14 cellular contexts compared by ENCODE assay signal in the genomic region with DNA sequence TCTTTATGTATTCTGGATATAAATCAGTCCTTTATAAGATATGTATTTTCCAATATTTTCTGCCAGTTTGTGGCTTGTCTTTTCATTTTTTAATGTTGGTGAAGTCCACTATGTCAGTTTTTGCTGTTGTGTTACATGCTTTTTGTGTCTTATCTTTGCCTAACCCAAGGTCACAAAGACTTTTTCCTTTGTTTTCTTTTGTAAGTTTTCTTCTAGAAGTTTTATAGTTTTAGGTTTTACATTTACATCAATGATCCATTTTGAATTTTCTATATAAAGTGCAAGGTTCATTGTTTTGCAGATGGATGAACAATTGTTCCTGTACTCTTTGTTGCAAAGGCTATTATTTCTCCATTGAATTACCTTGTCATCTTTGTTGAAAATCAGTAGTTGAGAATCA.
A peak's percentile ranks its signal among the peaks of the same experiment; 100 is the strongest.
DNase-seq lines count a peak whose midpoint lies in the region; ATAC-seq and TF ChIP-seq lines count a peak whose summit lies in the region.
"Had no signal": no experiment of that assay in that cellular context is flagged by ENCODE, and none has a peak within 500 bp of the region (broad histone marks: within the 10 kb centered on the region; RNA-seq: fewer than 3 reads in every experiment).

No MANE protein-coding gene starts in this region.

- no peaks in the 10 kb centered on the region for H3K27me3 Mint-ChIP-seq in stimulated activated naive CD8-positive, alpha-beta T cell treated with anti-CD3 and anti-CD28 coated beads, Interleukin-15, Interleukin-2, amounts not matched to agents 100 ng/mL and 50 ng/mL, for 24 hours
- no peaks in the 10 kb centered on the region for H3K27me3 Mint-ChIP-seq in stimulated activated naive CD8-positive, alpha-beta T cell treated with anti-CD3 and anti-CD28 coated beads, Interleukin-15, amount 100 ng/mL, for 72 hours
- no peaks in the 10 kb centered on the region for H3K27me3 Mint-ChIP-seq in activated B cell treated with CpG ODN at 0.5 μM for 24 hours
- no peaks in the 10 kb centered on the region for H3K27me3 Mint-ChIP-seq in stimulated activated memory B cell treated with anti-CD40 and anti-IgM and Interleukin-4, amounts not matched to agents 10 μg/mL and 1 μg/mL and 100 μg/mL, for 72 hours
- no peaks in the 10 kb centered on the region for H3K27me3 Mint-ChIP-seq in activated CD8-positive, alpha-beta memory T cell treated with anti-CD3 and anti-CD28 coated beads, Interleukin-2, amount 10 ng/mL, durations not matched to agents 7 days and 5 days

- TF ChIP-seq CTCF in activated B cell treated with CpG ODN at 0.5 μM for 24 hours (IDR thresholded peaks at IDR 0.05): no peak

- CTCF ChIA-PET in activated B cell treated with CpG ODN at 0.5 μM for 24 hours (lab: Charles Lee): interaction anchor here (0.8 to 1.4 kb wide), 5 partner anchors 11 to 82 kb away, joined by 3 to 4 read pairs (median 3); no protein-coding TSS in a partner anchor
- CTCF ChIA-PET in activated CD8-positive, alpha-beta memory T cell treated with anti-CD3 and anti-CD28 coated beads, Interleukin-2, amount 10 ng/mL, durations not matched to agents 7 days and 5 days (lab: Charles Lee): interaction anchor here (1.4 kb wide), 1 partner anchor 12 kb away, joined by 7 read pairs; no protein-coding TSS in a partner anchor

- intact Hi-C loops in activated B cell treated with CpG ODN at 0.5 μM for 24 hours (cut with micrococcal nuclease): no loop called here

- no peak for DNase-seq in stimulated activated naive CD8-positive, alpha-beta T cell treated with anti-CD3 and anti-CD28 coated beads, Interleukin-15, amount 100 ng/mL, for 72 hours
- DNase-seq in activated B cell treated with CpG ODN at 0.5 μM for 24 hours (no peak), SIG-M5 (lab: John Stamatoyannopoulos, UW) (no peak)
- DNase-seq in activated CD8-positive, alpha-beta memory T cell treated with anti-CD3 and anti-CD28 coated beads, Interleukin-2, amount 10 ng/mL, durations not matched to agents 7 days and 5 days: no peak
- DNase-seq: 8988T; Calu3; CD8-positive, alpha-beta T cell; DMS79 treated with DMSO at 0.1 percent for 48 hours; EL; GM23248 had no signal

- POLR2A ChIA-PET in activated B cell treated with CpG ODN at 0.5 μM for 24 hours (lab: Charles Lee): no interaction called here

- H3K4me3 Mint-ChIP-seq in stimulated activated naive CD8-positive, alpha-beta T cell treated with anti-CD3 and anti-CD28 coated beads, Interleukin-15, Interleukin-2, amounts not matched to agents 100 ng/mL and 50 ng/mL, for 24 hours: no peak overlapping the region
- H3K4me3 Mint-ChIP-seq in stimulated activated naive CD8-positive, alpha-beta T cell treated with anti-CD3 and anti-CD28 coated beads, Interleukin-15, amount 100 ng/mL, for 72 hours: no peak overlapping the region
- no peak overlapping the region for H3K4me3 Mint-ChIP-seq in activated B cell treated with CpG ODN at 0.5 μM for 24 hours
- H3K4me3 Mint-ChIP-seq in stimulated activated memory B cell treated with anti-CD40 and anti-IgM and Interleukin-4, amounts not matched to agents 10 μg/mL and 1 μg/mL and 100 μg/mL, for 72 hours: no peak overlapping the region
- H3K4me3 Mint-ChIP-seq in activated CD8-positive, alpha-beta memory T cell treated with anti-CD3 and anti-CD28 coated beads, Interleukin-2, amount 10 ng/mL, durations not matched to agents 7 days and 5 days: no peak overlapping the region
- H3K4me3 Mint-ChIP-seq: CD8-positive, alpha-beta T cell had no signal

- ATAC-seq in stimulated activated naive CD8-positive, alpha-beta T cell treated with anti-CD3 and anti-CD28 coated beads, Interleukin-15, amount 100 ng/mL, for 72 hours: no peak
- ATAC-seq in activated B cell treated with CpG ODN at 0.5 μM for 24 hours (ENCODE audit: low read depth) (no peak), HG03139 (IDR thresholded peaks at IDR 0.05; ENCODE audit: unreplicated experiment) (no peak)
- ATAC-seq in stimulated activated memory B cell treated with anti-CD40 and anti-IgM and Interleukin-4, amounts not matched to agents 10 μg/mL and 1 μg/mL and 100 μg/mL, for 72 hours: no peak
- no peak for ATAC-seq in activated CD8-positive, alpha-beta memory T cell treated with anti-CD3 and anti-CD28 coated beads, Interleukin-2, amount 10 ng/mL, durations not matched to agents 7 days and 5 days
- ATAC-seq: CD8-positive, alpha-beta T cell; GM12878 had no signal

- H3K36me3 Mint-ChIP-seq in stimulated activated naive CD8-positive, alpha-beta T cell treated with anti-CD3 and anti-CD28 coated beads, Interleukin-15, Interleukin-2, amounts not matched to agents 100 ng/mL and 50 ng/mL, for 24 hours (ENCODE audit: low read depth): peaks cover 38% of the 10 kb centered on the region
- peaks cover 55% of the 10 kb centered on the region for H3K36me3 Mint-ChIP-seq in activated B cell treated with CpG ODN at 0.5 μM for 24 hours (ENCODE audit: low read depth)
- peaks cover 54% of the 10 kb centered on the region for H3K36me3 Mint-ChIP-seq in stimulated activated memory B cell treated with anti-CD40 and anti-IgM and Interleukin-4, amounts not matched to agents 10 μg/mL and 1 μg/mL and 100 μg/mL, for 72 hours
- peaks cover 23% of the 10 kb centered on the region for H3K36me3 Mint-ChIP-seq in activated CD8-positive, alpha-beta memory T cell treated with anti-CD3 and anti-CD28 coated beads, Interleukin-2, amount 10 ng/mL, durations not matched to agents 7 days and 5 days

- H3K27ac Mint-ChIP-seq in stimulated activated naive CD8-positive, alpha-beta T cell treated with anti-CD3 and anti-CD28 coated beads, Interleukin-15, Interleukin-2, amounts not matched to agents 100 ng/mL and 50 ng/mL, for 24 hours: peak overlapping the region; percentile 70
- H3K27ac Mint-ChIP-seq in stimulated activated naive CD8-positive, alpha-beta T cell treated with anti-CD3 and anti-CD28 coated beads, Interleukin-15, amount 100 ng/mL, for 72 hours: no peak overlapping the region
- peak overlapping the region; percentile 27 for H3K27ac Mint-ChIP-seq in activated B cell treated with CpG ODN at 0.5 μM for 24 hours
- peak overlapping the region; percentile 91 for H3K27ac Mint-ChIP-seq in stimulated activated memory B cell treated with anti-CD40 and anti-IgM and Interleukin-4, amounts not matched to agents 10 μg/mL and 1 μg/mL and 100 μg/mL, for 72 hours
- H3K27ac Mint-ChIP-seq in activated CD8-positive, alpha-beta memory T cell treated with anti-CD3 and anti-CD28 coated beads, Interleukin-2, amount 10 ng/mL, durations not matched to agents 7 days and 5 days: no peak overlapping the region
- H3K27ac Mint-ChIP-seq: CD8-positive, alpha-beta T cell had no signal

- H3K4me1 Mint-ChIP-seq in stimulated activated naive CD8-positive, alpha-beta T cell treated with anti-CD3 and anti-CD28 coated beads, Interleukin-15, Interleukin-2, amounts not matched to agents 100 ng/mL and 50 ng/mL, for 24 hours (ENCODE audit: low read depth): peaks cover 9% of the 10 kb centered on the region
- no peaks in the 10 kb centered on the region for H3K4me1 Mint-ChIP-seq in stimulated activated naive CD8-positive, alpha-beta T cell treated with anti-CD3 and anti-CD28 coated beads, Interleukin-15, amount 100 ng/mL, for 72 hours
- peaks cover 54% of the 10 kb centered on the region for H3K4me1 Mint-ChIP-seq in activated B cell treated with CpG ODN at 0.5 μM for 24 hours
- peaks cover 65% of the 10 kb centered on the region for H3K4me1 Mint-ChIP-seq in stimulated activated memory B cell treated with anti-CD40 and anti-IgM and Interleukin-4, amounts not matched to agents 10 μg/mL and 1 μg/mL and 100 μg/mL, for 72 hours
- no peaks in the 10 kb centered on the region for H3K4me1 Mint-ChIP-seq in activated CD8-positive, alpha-beta memory T cell treated with anti-CD3 and anti-CD28 coated beads, Interleukin-2, amount 10 ng/mL, durations not matched to agents 7 days and 5 days

- no peaks in the 10 kb centered on the region for H3K9me3 Mint-ChIP-seq in stimulated activated naive CD8-positive, alpha-beta T cell treated with anti-CD3 and anti-CD28 coated beads, Interleukin-15, Interleukin-2, amounts not matched to agents 100 ng/mL and 50 ng/mL, for 24 hours
- H3K9me3 Mint-ChIP-seq in stimulated activated naive CD8-positive, alpha-beta T cell treated with anti-CD3 and anti-CD28 coated beads, Interleukin-15, amount 100 ng/mL, for 72 hours: no peaks in the 10 kb centered on the region
- H3K9me3 Mint-ChIP-seq in activated B cell treated with CpG ODN at 0.5 μM for 24 hours: no peaks in the 10 kb centered on the region
- no peaks in the 10 kb centered on the region for H3K9me3 Mint-ChIP-seq in stimulated activated memory B cell treated with anti-CD40 and anti-IgM and Interleukin-4, amounts not matched to agents 10 μg/mL and 1 μg/mL and 100 μg/mL, for 72 hours
- H3K9me3 Mint-ChIP-seq in activated CD8-positive, alpha-beta memory T cell treated with anti-CD3 and anti-CD28 coated beads, Interleukin-2, amount 10 ng/mL, durations not matched to agents 7 days and 5 days (ENCODE audit: low read depth): no peaks in the 10 kb centered on the region
- H3K9me3 Mint-ChIP-seq: CD8-positive, alpha-beta T cell had no signal

Comparison
In these comparisons a context has a peak if more than half of its experiments do, and no peak if none do; other contexts are left out.
1. H3K27ac Mint-ChIP-seq: peak in stimulated activated naive CD8-positive, alpha-beta T cell treated with anti-CD3 and anti-CD28 coated beads, Interleukin-15, Interleukin-2, amounts not matched to agents 100 ng/mL and 50 ng/mL, for 24 hours (single experiment), activated B cell treated with CpG ODN at 0.5 μM for 24 hours (single experiment) and stimulated activated memory B cell treated with anti-CD40 and anti-IgM and Interleukin-4, amounts not matched to agents 10 μg/mL and 1 μg/mL and 100 μg/mL, for 72 hours (single experiment); none in stimulated activated naive CD8-positive, alpha-beta T cell treated with anti-CD3 and anti-CD28 coated beads, Interleukin-15, amount 100 ng/mL, for 72 hours (0 of 2) and activated CD8-positive, alpha-beta memory T cell treated with anti-CD3 and anti-CD28 coated beads, Interleukin-2, amount 10 ng/mL, durations not matched to agents 7 days and 5 days (single experiment).